9 cellular contexts compared by ENCODE assay signal in the genomic region with DNA sequence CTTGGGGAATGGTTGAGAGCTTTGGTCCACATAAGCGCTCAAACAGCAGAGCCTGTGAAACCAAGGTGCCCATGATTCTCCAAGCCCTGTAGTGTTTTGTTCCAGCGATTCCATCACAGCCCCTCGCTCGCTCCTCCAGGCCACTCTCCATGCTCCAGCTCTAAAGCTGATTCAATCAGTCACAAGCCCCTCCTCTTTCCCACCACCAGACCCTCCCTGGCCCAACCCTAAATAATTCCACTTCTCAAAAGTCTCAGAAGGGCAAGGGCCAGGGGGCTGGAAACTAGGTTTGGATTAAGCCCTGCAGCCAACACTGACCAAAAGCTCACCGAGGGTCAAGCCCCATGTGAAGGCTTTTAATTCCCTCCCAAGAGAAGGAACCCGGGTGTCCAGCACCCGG. TPM values are rescaled to one million over a fixed set of nuclear protein-coding genes. Genes with fewer than 3 reads are reported as not detected.
DNase-seq lines count a peak whose midpoint lies in the region; ATAC-seq, FAIRE-seq and TF ChIP-seq lines count a peak whose summit lies in the region.
"Had no signal": no experiment of that assay in that cellular context is flagged by ENCODE, and none has a peak within 500 bp of the region (broad histone marks: within the 10 kb centered on the region; RNA-seq: fewer than 3 reads in every experiment).

No MANE protein-coding gene starts in this region.

- no peak for ATAC-seq in effector memory CD8-positive, alpha-beta T cell (replicated peaks)
- ATAC-seq in GM19328 (IDR thresholded peaks at IDR 0.05; ENCODE audit: unreplicated experiment), result no peak

- H3K27me3 ChIP-seq in NT2/D1 (ENCODE audit: insufficient read depth, insufficient read length) (no peaks in the 10 kb centered on the region), neutrophil (no peaks in the 10 kb centered on the region)

- TF ChIP-seq CTCF in neutrophil (IDR thresholded peaks at IDR 0.05), result no peak

- H3K36me3 Mint-ChIP-seq in effector memory CD8-positive, alpha-beta T cell (ENCODE audit: insufficient read depth), result peaks cover 35% of the 10 kb centered on the region

- no peak for TF ChIP-seq POLR2A in GM12891 (IDR thresholded peaks at IDR 0.05; ENCODE audit: low read depth, low read length)

- H3K27ac Mint-ChIP-seq in effector memory CD8-positive, alpha-beta T cell, result peak overlapping the region; percentile 78 to 79

- H3K9ac ChIP-seq in ES-I3 (ENCODE audit: low read depth, low read length), result peak overlapping the region; percentile 56; the same call in 1 of the 2 replicates
- H3K9ac ChIP-seq in NT2/D1 (ENCODE audit: insufficient read length, low read depth), result peak overlapping the region; percentile 66

- H3K4me3 ChIP-seq in NT2/D1 (ENCODE audit: insufficient read length, low read depth) (peak overlapping the region; percentile 27), neutrophil (ENCODE audit: low read depth in 1 of 2, low read length in 1 of 2) (peak overlapping the region; percentile 63 to 85)

- FAIRE-seq in GM12891 (lab: Jason Lieb, UNC), result no peak

- DNase-seq in NT2/D1 (ENCODE audit: low read depth, low spot score), result no peak
- no peak for DNase-seq in effector memory CD8-positive, alpha-beta T cell
- DNase-seq in NCI-H69 (lab: John Stamatoyannopoulos, UW), result no peak
- no peak for DNase-seq in foreskin melanocyte
- DNase-seq in GM12891 (ENCODE audit: insufficient read length, low spot score), result no peak
- DNase-seq: NCI-H2029 treated with DMSO at 0.1 percent for 48 hours had no signal

- peak overlapping the region; percentile 86 to 89 for H3K4me3 Mint-ChIP-seq in effector memory CD8-positive, alpha-beta T cell

- no peaks in the 10 kb centered on the region for H3K9me3 ChIP-seq in ES-I3 (ENCODE audit: control insufficient read depth, insufficient read depth, low read length)
- no peaks in the 10 kb centered on the region for H3K9me3 ChIP-seq in NT2/D1 (ENCODE audit: insufficient read depth, low read length)
- H3K9me3 ChIP-seq in neutrophil, result no peaks in the 10 kb centered on the region

- H3K27me3 Mint-ChIP-seq in effector memory CD8-positive, alpha-beta T cell, result no peaks in the 10 kb centered on the region

- no peaks in the 10 kb centered on the region for H3K9me3 Mint-ChIP-seq in effector memory CD8-positive, alpha-beta T cell

- H3K4me1 ChIP-seq in ES-I3 (ENCODE audit: insufficient read depth, low read length) (peaks cover 25% of the 10 kb centered on the region), NT2/D1 (ENCODE audit: insufficient read depth, insufficient read length) (peaks cover 3% of the 10 kb centered on the region), neutrophil (ENCODE audit: control insufficient read depth in 1 of 2, insufficient read depth in 1 of 2, low read depth in 1 of 2, low read length in 1 of 2) (peaks cover 38 to 43% of the 10 kb centered on the region in 2 experiments)

- peaks cover 3% of the 10 kb centered on the region; the same call in 1 of the 2 replicates for H3K36me3 ChIP-seq in ES-I3 (ENCODE audit: insufficient read depth, low read length)
- H3K36me3 ChIP-seq in NT2/D1 (ENCODE audit: insufficient read depth, insufficient read length, low read length), result peaks cover 27% of the 10 kb centered on the region
- peaks cover 32% of the 10 kb centered on the region for H3K36me3 ChIP-seq in neutrophil

- H3K4me1 Mint-ChIP-seq in effector memory CD8-positive, alpha-beta T cell (ENCODE audit: low read depth in 2 of 2), result peaks cover 21% of the 10 kb centered on the region in 2 donors

- peak overlapping the region; percentile 97 for H3K27ac ChIP-seq in neutrophil

TF ChIP-seq in GM12891, 5 proteins besides CTCF, POLR2A, EP300 and RAD21:
- TF ChIP-seq POU2F2 (IDR thresholded peaks at IDR 0.05; ENCODE audit: low read depth, low read length), result no peak
- no peak for TF ChIP-seq SPI1 (IDR thresholded peaks at IDR 0.05; ENCODE audit: low read depth, low read length)
- no peak for TF ChIP-seq TAF1 (IDR thresholded peaks at IDR 0.05; ENCODE audit: low read depth, low read length)
- TF ChIP-seq PAX5 (IDR thresholded peaks at IDR 0.05; ENCODE audit: insufficient read depth, low read length, severe bottlenecking), result no peak

RNA-seq across cellular contexts. Expression of gene ZNF296, which starts 1.5 kb away (rescaled TPM):
- polyA plus RNA-seq in GM12891 (2012; ENCODE audit: low read depth, missing spikeins), result 6.5 TPM

RNA-seq across cellular contexts. Expression of gene GEMIN7, which starts 4.3 kb away (rescaled TPM):
- polyA plus RNA-seq in GM12891 (2012; ENCODE audit: low read depth, missing spikeins), result 43.2 TPM

RNA-seq across cellular contexts. Expression of gene PPP1R37, which starts 18.2 kb away (rescaled TPM):
- polyA plus RNA-seq in GM12891 (2012; ENCODE audit: low read depth, missing spikeins), result 9.5 TPM

RNA-seq across cellular contexts. Expression of gene CLASRP, which starts 35.9 kb away (rescaled TPM):
- polyA plus RNA-seq in GM12891 (2012; ENCODE audit: low read depth, missing spikeins), result 55.1 TPM
